In genomic region chr2:18731661-18732060, GRCh38 we compare ENCODE assay signal across 30 cellular contexts.
"Had no signal": no experiment of that assay in that cellular context is flagged by ENCODE, and none has a peak within 500 bp of the region (broad histone marks: within the 10 kb centered on the region; RNA-seq: fewer than 3 reads in every experiment).

No MANE protein-coding gene starts in this region.

- H3K4me1 ChIP-seq: adrenal gland, ascending aorta, body of pancreas, breast epithelium had no signal

- H3K36me3 ChIP-seq: adrenal gland, ascending aorta, brain microvascular endothelial cell, breast epithelium, cardiac muscle cell had no signal

- H3K9me3 ChIP-seq: adrenal gland, ascending aorta, body of pancreas had no signal

- H3K27ac ChIP-seq: adrenal gland, ascending aorta, body of pancreas, brain microvascular endothelial cell, breast epithelium, cardiac muscle cell had no signal

- H3K27me3 ChIP-seq: adrenal gland, ascending aorta, body of pancreas, brain microvascular endothelial cell, breast epithelium, cardiac muscle cell had no signal

- DNase-seq: activated effector memory CD4-positive, alpha-beta T cell treated with anti-CD3 and anti-CD28 coated beads, Interleukin-2, amount 50 U/mL, for 16 hours; activated effector memory CD4-positive, alpha-beta T cell treated with Interleukin-2 at 50 U/mL for 16 hours; activated gamma-delta T cell; activated gamma-delta T cell treated with Interleukin-2 at 50 U/mL for 16 hours; activated naive CD4-positive, alpha-beta T cell; activated naive CD4-positive, alpha-beta T cell treated with anti-CD3 and anti-CD28 coated beads for 36 hours; activated naive CD4-positive, alpha-beta T cell treated with anti-CD3 and anti-CD28 coated beads, Interleukin-2, amount 10 ng/mL, durations not matched to agents 7 days and 5 days; activated naive CD4-positive, alpha-beta T cell treated with anti-CD3 and anti-CD28 coated beads, Interleukin-2, amount 50 U/mL, for 16 hours; activated naive CD4-positive, alpha-beta T cell treated with Interleukin-2 at 50 U/mL for 16 hours; activated naive CD8-positive, alpha-beta T cell treated with anti-CD3 and anti-CD28 coated beads for 36 hours; activated naive CD8-positive, alpha-beta T cell treated with anti-CD3 and anti-CD28 coated beads, Interleukin-2, amount 10 ng/mL, durations not matched to agents 7 days and 5 days; activated naive CD8-positive, alpha-beta T cell treated with anti-CD3 and anti-CD28 coated beads, Interleukin-2, amount 50 U/mL, for 24 hours; activated T-cell treated with anti-CD3 and anti-CD28 coated beads, Interleukin-2, amount 50 U/mL, for 1 hour; activated T-cell treated with anti-CD3 and anti-CD28 coated beads, Interleukin-2, amount 50 U/mL, for 24 hours; activated T-cell treated with anti-CD3 and anti-CD28 coated beads, Interleukin-2, amount 50 U/mL, for 4 hours; activated T-cell treated with anti-CD3 and anti-CD28 coated beads, Interleukin-2, amount 50 U/mL, for 48 hours; activated T-cell treated with anti-CD3 and anti-CD28 coated beads, Interleukin-2, amount 50 U/mL, for 72 hours; adrenal gland; amniotic stem cell; amygdala; anterior cingulate cortex; aorta; body of pancreas; brain microvascular endothelial cell; caudate nucleus; central memory CD4-positive, alpha-beta T cell; cerebellar nuclear complex had no signal

- H3K4me3 ChIP-seq: adrenal gland, ascending aorta, body of pancreas, breast epithelium, cardiac muscle cell had no signal
